In the genomic region with DNA sequence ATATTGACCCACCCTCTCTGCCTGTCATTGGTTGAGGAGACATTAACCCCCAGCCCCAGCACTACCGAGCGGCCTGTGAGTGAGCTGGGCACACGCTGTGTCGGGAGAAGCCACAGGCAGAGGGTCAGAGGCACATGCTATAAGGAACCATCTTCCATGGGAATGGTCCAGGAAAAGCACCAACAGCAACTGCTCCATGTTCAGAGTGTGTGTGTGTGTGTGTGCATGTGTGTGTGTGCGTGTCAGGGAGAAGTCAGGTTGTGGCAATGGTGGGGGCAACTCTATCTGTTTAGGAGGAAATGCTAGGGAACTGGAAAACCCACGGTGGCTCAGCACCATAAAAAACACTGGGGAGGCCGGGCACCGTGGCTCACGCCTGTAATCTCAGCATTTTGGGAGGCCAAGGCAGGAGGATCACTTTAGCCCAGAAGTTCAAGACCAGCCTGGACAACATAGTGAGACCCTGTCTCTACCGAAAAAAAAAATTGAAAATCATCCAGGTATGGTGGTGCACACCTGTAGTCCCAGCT, we compare ENCODE assay signal across 16 cellular contexts. TPM values are rescaled to one million over a fixed set of nuclear protein-coding genes. Genes with fewer than 3 reads are reported as not detected.
DNase-seq lines count a peak whose midpoint lies in the region; ATAC-seq and TF ChIP-seq lines count a peak whose summit lies in the region.
"Had no signal": no experiment of that assay in that cellular context is flagged by ENCODE, and none has a peak within 500 bp of the region (broad histone marks: within the 10 kb centered on the region; RNA-seq: fewer than 3 reads in every experiment).

No MANE protein-coding gene starts in this region.

- peaks cover 49% of the 10 kb centered on the region for H3K27me3 ChIP-seq in osteoblast (ENCODE audit: insufficient read depth, low read length)
- H3K27me3 ChIP-seq: testis had no signal

- DNase-seq in activated naive CD4-positive, alpha-beta T cell treated with anti-CD3 and anti-CD28 coated beads for 36 hours, result peak; percentile 6
- DNase-seq in activated naive CD4-positive, alpha-beta T cell treated with Interleukin-2 at 50 U/mL for 16 hours, result no peak
- no peak for DNase-seq in activated naive CD8-positive, alpha-beta T cell treated with anti-CD3 and anti-CD28 coated beads, Interleukin-2, amount 10 ng/mL, durations not matched to agents 7 days and 5 days
- DNase-seq in osteoblast (ENCODE audit: insufficient read length, low spot score, missing footprints) (peak; percentile 34), RKO (ENCODE audit: low spot score) (no peak), NCI-H187 treated with DMSO at 0.1 percent for 48 hours (lab: John Stamatoyannopoulos, UW) (no peak)
- no peak for DNase-seq in activated CD4-positive, CD25-positive, alpha-beta regulatory T cell (lab: John Stamatoyannopoulos, UW)
- DNase-seq: activated gamma-delta T cell treated with Interleukin-2 at 50 U/mL for 16 hours; GF-D8; kidney; stimulated activated CD4-positive, alpha-beta T cell treated with anti-CD3 and anti-CD28 coated beads, Interleukin-1b, Interleukin-23, amount 100 ng/mL, for 48 hours; testis had no signal

- no peak overlapping the region for H3K4me2 ChIP-seq in osteoblast (ENCODE audit: insufficient read depth, low read length)
- H3K4me2 ChIP-seq: KMS-11 had no signal

- no peaks in the 10 kb centered on the region for H3K79me2 ChIP-seq in osteoblast (ENCODE audit: insufficient read depth, low read length)

- H3K4me1 Mint-ChIP-seq in activated naive CD4-positive, alpha-beta T cell treated with anti-CD3 and anti-CD28 coated beads for 36 hours (ENCODE audit: low read depth), result peaks cover 81% of the 10 kb centered on the region
- peaks cover 59% of the 10 kb centered on the region for H3K4me1 Mint-ChIP-seq in activated naive CD8-positive, alpha-beta T cell treated with anti-CD3 and anti-CD28 coated beads, Interleukin-2, amount 10 ng/mL, durations not matched to agents 7 days and 5 days

- ATAC-seq in activated naive CD8-positive, alpha-beta T cell treated with anti-CD3 and anti-CD28 coated beads, Interleukin-2, amount 10 ng/mL, durations not matched to agents 7 days and 5 days (ENCODE audit: low read depth), result no peak

- H3K9me3 Mint-ChIP-seq in activated naive CD4-positive, alpha-beta T cell treated with anti-CD3 and anti-CD28 coated beads for 36 hours, result no peaks in the 10 kb centered on the region
- H3K9me3 Mint-ChIP-seq in activated naive CD8-positive, alpha-beta T cell treated with anti-CD3 and anti-CD28 coated beads, Interleukin-2, amount 10 ng/mL, durations not matched to agents 7 days and 5 days, result no peaks in the 10 kb centered on the region

- H3K36me3 ChIP-seq in KOPT-K1 (ENCODE audit: insufficient read depth, low read length) (peaks cover 45% of the 10 kb centered on the region), osteoblast (ENCODE audit: insufficient read depth, low read length) (no peaks in the 10 kb centered on the region)
- H3K36me3 ChIP-seq: neutrophil, sigmoid colon had no signal

- CTCF ChIA-PET in activated naive CD4-positive, alpha-beta T cell treated with anti-CD3 and anti-CD28 coated beads for 36 hours (lab: Charles Lee), result interaction anchor here (0.6 to 1.2 kb wide), 3 partner anchors 26 to 166 kb away, joined by 3 to 4 read pairs (median 3); no protein-coding TSS in a partner anchor

- POLR2A ChIA-PET in activated naive CD8-positive, alpha-beta T cell treated with anti-CD3 and anti-CD28 coated beads, Interleukin-2, amount 10 ng/mL, durations not matched to agents 7 days and 5 days (lab: Charles Lee), result interaction anchor here (0.5 to 1.3 kb wide), 4 partner anchors 21 to 122 kb away, joined by 3 to 5 read pairs (median 4); no protein-coding TSS in a partner anchor

- H4K20me1 ChIP-seq in osteoblast (ENCODE audit: insufficient read depth, low read length), result no peaks in the 10 kb centered on the region

- H3K27ac Mint-ChIP-seq in activated naive CD4-positive, alpha-beta T cell treated with anti-CD3 and anti-CD28 coated beads for 36 hours, result peak overlapping the region; percentile 100
- H3K27ac Mint-ChIP-seq in activated naive CD8-positive, alpha-beta T cell treated with anti-CD3 and anti-CD28 coated beads, Interleukin-2, amount 10 ng/mL, durations not matched to agents 7 days and 5 days, result peak overlapping the region; percentile 90

- no peak overlapping the region for H2AFZ ChIP-seq in osteoblast (ENCODE audit: low read length)

- TF ChIP-seq CTCF in osteoblast (IDR thresholded peaks at IDR 0.05; ENCODE audit: extremely low read depth, low read depth, low read length), result no peak

- no peaks in the 10 kb centered on the region for H3K27me3 Mint-ChIP-seq in activated naive CD4-positive, alpha-beta T cell treated with anti-CD3 and anti-CD28 coated beads for 36 hours (ENCODE audit: low read depth)
- H3K27me3 Mint-ChIP-seq in activated naive CD8-positive, alpha-beta T cell treated with anti-CD3 and anti-CD28 coated beads, Interleukin-2, amount 10 ng/mL, durations not matched to agents 7 days and 5 days, result no peaks in the 10 kb centered on the region

- no peaks in the 10 kb centered on the region for H3K9me3 ChIP-seq in KOPT-K1 (ENCODE audit: insufficient read depth, low read length, poor library complexity, severe bottlenecking)
- H3K9me3 ChIP-seq in osteoblast (ENCODE audit: low read depth, low read length), result no peaks in the 10 kb centered on the region
- H3K9me3 ChIP-seq: neutrophil, sigmoid colon, testis had no signal

- H3K36me3 Mint-ChIP-seq in activated naive CD4-positive, alpha-beta T cell treated with anti-CD3 and anti-CD28 coated beads for 36 hours (ENCODE audit: low read depth), result peaks cover 67% of the 10 kb centered on the region
- H3K36me3 Mint-ChIP-seq in activated naive CD8-positive, alpha-beta T cell treated with anti-CD3 and anti-CD28 coated beads, Interleukin-2, amount 10 ng/mL, durations not matched to agents 7 days and 5 days, result peaks cover 30% of the 10 kb centered on the region

- H3K27ac ChIP-seq in KOPT-K1 (ENCODE audit: low read depth, low read length, poor library complexity, severe bottlenecking), result peak overlapping the region; percentile 69
- no peak overlapping the region for H3K27ac ChIP-seq in osteoblast (ENCODE audit: low read depth, low read length)
- H3K27ac ChIP-seq: KMS-11, neutrophil, sigmoid colon, testis had no signal

- peak overlapping the region; percentile 81 for H3K4me3 Mint-ChIP-seq in activated naive CD4-positive, alpha-beta T cell treated with anti-CD3 and anti-CD28 coated beads for 36 hours
- H3K4me3 Mint-ChIP-seq in activated naive CD8-positive, alpha-beta T cell treated with anti-CD3 and anti-CD28 coated beads, Interleukin-2, amount 10 ng/mL, durations not matched to agents 7 days and 5 days, result peak overlapping the region; percentile 70

- intact Hi-C loops in activated naive CD4-positive, alpha-beta T cell treated with anti-CD3 and anti-CD28 coated beads for 36 hours (cut with micrococcal nuclease), result loop anchor here (5.0 to 10.0 kb wide), 2 partner anchors 188 to 314 kb away; partner anchors contain the start of genes DDB1 and TKFC

- no peak overlapping the region for H3K4me3 ChIP-seq in osteoblast (ENCODE audit: insufficient read depth, low read length)
- H3K4me3 ChIP-seq: sigmoid colon, testis had no signal

- no peaks in the 10 kb centered on the region for H3K4me1 ChIP-seq in osteoblast (ENCODE audit: insufficient read depth, low read length)
- H3K4me1 ChIP-seq: testis had no signal

RNA-seq across cellular contexts. Expression of gene CD6, which starts 49.3 kb away (rescaled TPM):
- 100 to 1,000 TPM; 227 to 234 TPM for total RNA-seq in activated naive CD4-positive, alpha-beta T cell treated with anti-CD3 and anti-CD28 coated beads for 36 hours
- 100 to 1,000 TPM; 274 to 285 TPM for total RNA-seq in activated naive CD8-positive, alpha-beta T cell treated with anti-CD3 and anti-CD28 coated beads, Interleukin-2, amount 10 ng/mL, durations not matched to agents 7 days and 5 days
- total RNA-seq in osteoblast, result not detected in 2 replicates

Comparison
In these comparisons a context has a peak if more than half of its experiments do, and no peak if none do; other contexts are left out.
1. DNase-seq: peak in activated naive CD4-positive, alpha-beta T cell treated with anti-CD3 and anti-CD28 coated beads for 36 hours (single experiment) and osteoblast (single experiment); none in activated naive CD4-positive, alpha-beta T cell treated with Interleukin-2 at 50 U/mL for 16 hours (single experiment), activated naive CD8-positive, alpha-beta T cell treated with anti-CD3 and anti-CD28 coated beads, Interleukin-2, amount 10 ng/mL, durations not matched to agents 7 days and 5 days (single experiment), activated CD4-positive, CD25-positive, alpha-beta regulatory T cell (0 of 4), RKO (single experiment) and NCI-H187 treated with DMSO at 0.1 percent for 48 hours (single experiment).
2. RNA of gene CD6, which starts 49.3 kb away (total RNA-seq): 274 to 285 TPM in activated naive CD8-positive, alpha-beta T cell treated with anti-CD3 and anti-CD28 coated beads, Interleukin-2, amount 10 ng/mL, durations not matched to agents 7 days and 5 days and 227 to 234 TPM in activated naive CD4-positive, alpha-beta T cell treated with anti-CD3 and anti-CD28 coated beads for 36 hours; not detected in osteoblast; every median in the first group is over 100 times any median in the second.